In genomic region chr20:309841-310644, GRCh38 we compare ENCODE assay signal across 8 cellular contexts. TPM values are rescaled to one million over a fixed set of nuclear protein-coding genes. Genes with fewer than 3 reads are reported as not detected.
DNase-seq lines count a peak whose midpoint lies in the region; ATAC-seq and TF ChIP-seq lines count a peak whose summit lies in the region.

No MANE protein-coding gene starts in this region.

- peak overlapping the region; percentile 39 to 88 (median 81) for H3K27ac ChIP-seq in esophagus squamous epithelium
- peak overlapping the region; percentile 98 for H3K27ac ChIP-seq in muscle layer of colon (ENCODE audit: low read depth, low read length)

- peaks cover 11 to 41% (median 16%) of the 10 kb centered on the region in 3 donors for H3K4me1 ChIP-seq in esophagus squamous epithelium
- peaks cover 10% of the 10 kb centered on the region for H3K4me1 ChIP-seq in muscle layer of colon (ENCODE audit: insufficient read depth, low read length)

- no peaks in the 10 kb centered on the region for H3K27me3 ChIP-seq in BJ (ENCODE audit: control insufficient read depth, insufficient read depth, low read length)
- peaks cover 0 to 15% (median 0%) of the 10 kb centered on the region in 4 donors for H3K27me3 ChIP-seq in esophagus squamous epithelium
- H3K27me3 ChIP-seq in muscle layer of colon (ENCODE audit: control insufficient read depth in 1 of 2, insufficient read depth in 2 of 2, low read length in 2 of 2): no peaks in the 10 kb centered on the region

- ATAC-seq in GM19351 (IDR thresholded peaks at IDR 0.05; ENCODE audit: unreplicated experiment) (peak; percentile 97), HG03457 (IDR thresholded peaks at IDR 0.05; ENCODE audit: unreplicated experiment) (peak; percentile 90)

- CTCF ChIA-PET in BJ (lab: Yijun Ruan, JAX): interaction anchor here (0.8 to 1.4 kb wide), 4 partner anchors 9 to 44 kb away, joined by 3 to 5 read pairs (median 3); no protein-coding TSS in a partner anchor

- TF ChIP-seq CTCF in BJ (IDR thresholded peaks at IDR 0.05; ENCODE audit: insufficient read depth, low read depth, low read length) (no peak), esophagus squamous epithelium (IDR thresholded peaks at IDR 0.05) (no peak)

- 18 to 29% methylated on average over 18 to 24 of the region's 31 CpGs for WGBS in esophagus squamous epithelium, 2 donors

- intact Hi-C loops in esophagus squamous epithelium (cut with DNase I): no loop called here

- H3K36me3 ChIP-seq in BJ (ENCODE audit: control insufficient read depth, insufficient read depth, low read length) (no peaks in the 10 kb centered on the region), esophagus squamous epithelium (no peaks in the 10 kb centered on the region), muscle layer of colon (ENCODE audit: insufficient read depth, low read length) (no peaks in the 10 kb centered on the region)

- peak overlapping the region; percentile 36 for H3K9ac ChIP-seq in muscle layer of colon (ENCODE audit: low read length)

- no peak for TF ChIP-seq POLR2A in esophagus squamous epithelium (IDR thresholded peaks at IDR 0.05)

- peak; percentile 97 for DNase-seq in BJ (ENCODE audit: low read depth)
- DNase-seq in NOMO-1 treated with DMSO at 0.1 percent for 48 hours (lab: John Stamatoyannopoulos, UW; ENCODE audit: unreplicated experiment): peak; percentile 87
- DNase-seq in activated T-cell treated with anti-CD3 and anti-CD28 coated beads, Interleukin-2, amount 50 U/mL, for 48 hours: peak; percentile 90
- DNase-seq in esophagus squamous epithelium (lab: John Stamatoyannopoulos, UW): peak; percentile 76
- peak; percentile 66 for DNase-seq in stimulated activated CD8-positive, alpha-beta memory T cell treated with anti-CD3 and anti-CD28 coated beads, Interleukin-7, amount 100 ng/mL, for 24 hours (ENCODE audit: low read depth)

- POLR2A ChIA-PET in BJ (lab: Charles Lee): interaction anchor here (0.9 to 1.0 kb wide), 2 partner anchors 12 to 15 kb away, joined by 3 to 4 read pairs; no protein-coding TSS in a partner anchor

- H3K9me3 ChIP-seq in esophagus squamous epithelium: no peaks in the 10 kb centered on the region
- H3K9me3 ChIP-seq in muscle layer of colon (ENCODE audit: low read length): no peaks in the 10 kb centered on the region

- H3K4me3 ChIP-seq in BJ (ENCODE audit: low read depth, low read length) (peak overlapping the region; percentile 42), esophagus squamous epithelium (peak overlapping the region; percentile 6 to 67 (median 46)), muscle layer of colon (ENCODE audit: low read depth in 1 of 2, low read length in 2 of 2) (peak overlapping the region; percentile 62 to 76)

RNA-seq across cellular contexts. Expression of gene ZCCHC3, which starts 12.7 kb away (rescaled TPM):
- 7.1 and 8.3 TPM in 2 replicates for polyA plus RNA-seq in BJ (2011; rRNA removed)
- 6.9 and 10.0 TPM in 2 replicates for polyA minus RNA-seq in BJ (2011; rRNA and poly(A)+ RNA removed)
- 10 to 100 TPM in 1 of 4 donors, 1 to 10 TPM in 3; 6.8 to 14.1 (median 9.2) TPM for total RNA-seq in esophagus squamous epithelium

RNA-seq across cellular contexts. Expression of gene SOX12, which starts 15.3 kb away (rescaled TPM):
- polyA plus RNA-seq in BJ (2011; rRNA removed): 3.6 TPM in 2 replicates
- 2.7 and 4.4 TPM in 2 replicates for polyA minus RNA-seq in BJ (2011; rRNA and poly(A)+ RNA removed)
- 1 to 10 TPM; 2.1 to 3.8 (median 3.3) TPM for total RNA-seq in esophagus squamous epithelium

RNA-seq across cellular contexts. Expression of gene C20orf96, which starts 19.5 kb away (rescaled TPM):
- polyA plus RNA-seq in BJ (2011; rRNA removed): 4.8 and 5.5 TPM in 2 replicates
- polyA minus RNA-seq in BJ (2011; rRNA and poly(A)+ RNA removed): 1.7 and 1.8 TPM in 2 replicates
- total RNA-seq in esophagus squamous epithelium: 1 to 10 TPM in 2 of 4 donors, under 1 TPM in 2; 0.19 to 1.1 (median 0.89) TPM

RNA-seq across cellular contexts. Expression of gene NRSN2, which starts 36.9 kb away (rescaled TPM):
- polyA plus RNA-seq in BJ (2011; rRNA removed): 53.9 and 84.1 TPM in 2 replicates
- 26.1 and 41.8 TPM in 2 replicates for polyA minus RNA-seq in BJ (2011; rRNA and poly(A)+ RNA removed)
- 10 to 100 TPM in 1 of 4 donors, 1 to 10 TPM in 3; 3.7 to 13.8 (median 7.2) TPM for total RNA-seq in esophagus squamous epithelium

RNA-seq across cellular contexts. Expression of gene DEFB132, which starts 52.5 kb away (rescaled TPM):
- polyA plus RNA-seq in BJ (2011; rRNA removed): not detected in 2 replicates
- not detected in 2 replicates for polyA minus RNA-seq in BJ (2011; rRNA and poly(A)+ RNA removed)
- not detected for total RNA-seq in esophagus squamous epithelium

Comparison
In these comparisons a context has a peak if more than half of its experiments do, and no peak if none do; other contexts are left out.
1. Peak in every context shown above with its lines: DNase-seq, ATAC-seq, H3K4me3 ChIP-seq and H3K27ac ChIP-seq.